ENCODE assay signal across 8 cellular contexts in the genomic region with DNA sequence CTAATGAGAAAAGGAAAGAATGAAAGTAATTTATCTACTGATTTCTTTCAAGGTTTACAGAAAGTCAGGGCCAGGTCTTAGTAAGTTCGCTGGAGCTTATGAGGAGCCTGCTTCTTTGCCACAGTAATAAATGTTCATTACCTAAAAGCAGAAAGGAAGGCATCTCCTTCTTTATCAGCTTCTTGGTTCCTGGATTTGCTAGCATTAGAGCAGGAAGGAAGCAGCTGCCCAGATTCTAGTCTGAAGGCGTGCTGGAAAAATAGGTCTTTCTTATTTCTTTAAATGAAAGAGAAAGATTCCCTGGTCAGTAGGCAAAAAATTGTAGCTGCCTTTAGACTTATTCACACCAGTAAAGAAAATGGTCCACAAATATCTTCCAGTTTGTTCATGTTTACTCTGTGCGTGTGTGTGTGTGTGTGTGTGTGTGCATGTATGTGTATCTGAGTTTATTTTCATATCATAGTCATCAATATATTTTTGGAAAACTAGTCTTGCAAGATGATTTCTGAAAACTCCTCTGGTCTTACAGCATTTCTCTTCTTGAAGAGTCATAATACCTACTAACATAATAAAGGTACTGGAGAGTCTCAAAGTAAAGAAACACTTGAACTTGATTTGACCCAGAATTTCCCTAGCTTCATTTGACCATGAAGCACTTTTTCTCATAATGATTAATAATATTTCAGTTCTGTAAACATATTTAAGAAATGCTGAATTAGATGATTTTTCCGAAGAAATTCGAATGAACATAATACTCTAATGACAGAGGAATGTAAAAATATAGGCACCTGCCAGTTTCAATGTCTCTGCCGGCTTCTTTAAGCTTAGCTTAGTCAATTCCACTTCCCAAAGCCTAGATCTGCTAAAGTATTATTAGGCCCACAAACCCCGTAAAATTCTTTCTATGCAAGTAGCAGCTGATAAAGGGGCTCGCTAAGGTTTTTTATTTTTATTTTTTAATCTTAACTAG.
A peak's percentile ranks its signal among the peaks of the same experiment; 100 is the strongest.
DNase-seq lines count a peak whose midpoint lies in the region; ATAC-seq and TF ChIP-seq lines count a peak whose summit lies in the region.

No MANE protein-coding gene starts in this region.

- intact Hi-C loops in CD4-positive, alpha-beta T cell (cut with DNase I, micrococcal nuclease), result loop anchor here in 1 of 2 experiments (10.0 kb wide), 1 partner anchor 65 kb away; no protein-coding TSS in a partner anchor
- intact Hi-C loops in right lobe of liver (cut with DNase I), result no loop called here

- peaks cover 24% of the 10 kb centered on the region for H3K4me1 ChIP-seq in RWPE2 (ENCODE audit: insufficient read depth, poor library complexity, severe bottlenecking)
- H3K4me1 ChIP-seq in right lobe of liver, result peaks cover 0 to 49% (median 14%) of the 10 kb centered on the region in 4 donors

- H3K27me3 ChIP-seq in CD4-positive, alpha-beta T cell (ENCODE audit: control insufficient read depth, insufficient read depth, low read length), result no peaks in the 10 kb centered on the region
- H3K27me3 ChIP-seq in RWPE2 (ENCODE audit: insufficient read depth, poor library complexity, severe bottlenecking) (no peaks in the 10 kb centered on the region), right lobe of liver (no peaks in the 10 kb centered on the region)

- TF ChIP-seq POLR2A in right lobe of liver (IDR thresholded peaks at IDR 0.05), result no peak

- H3K36me3 ChIP-seq in RWPE2 (ENCODE audit: low read depth) (no peaks in the 10 kb centered on the region), right lobe of liver (no peaks in the 10 kb centered on the region)

- 32% methylated on average over 8 of the region's 8 CpGs for WGBS in right lobe of liver (ENCODE audit: insufficient coverage, low coverage, low lambda C conversion rate, missing lambda C conversion rate)

- POLR2A ChIA-PET in CD4-positive, alpha-beta T cell (lab: Charles Lee), result interaction anchor here (0.7 to 1.7 kb wide), 4 partner anchors 20 to 455 kb away, joined by 3 to 13 read pairs (median 3); a partner anchor contains a TSS

- H3K27ac Mint-ChIP-seq in CD4-positive, alpha-beta T cell, result no peak overlapping the region

- CTCF ChIA-PET in CD4-positive, alpha-beta T cell (lab: Charles Lee), result interaction anchor here (0.8 kb wide), 1 partner anchor 10 kb away, joined by 3 read pairs; no protein-coding TSS in a partner anchor

- H3K9me3 Mint-ChIP-seq in CD4-positive, alpha-beta T cell, result no peaks in the 10 kb centered on the region

- H3K27ac ChIP-seq in CD4-positive, alpha-beta T cell (ENCODE audit: low read depth, low read length), result peak overlapping the region; percentile 5
- H3K27ac ChIP-seq in RWPE2 (ENCODE audit: poor library complexity, severe bottlenecking) (peak overlapping the region; percentile 54), right lobe of liver (peak overlapping the region; percentile 25 to 68 (median 66))

- H3K4me3 Mint-ChIP-seq in CD4-positive, alpha-beta T cell, result peak overlapping the region; percentile 40

- no peaks in the 10 kb centered on the region for H3K36me3 Mint-ChIP-seq in CD4-positive, alpha-beta T cell (ENCODE audit: low read depth)

- H3K4me1 Mint-ChIP-seq in CD4-positive, alpha-beta T cell (ENCODE audit: low read depth), result no peaks in the 10 kb centered on the region

- no peak for DNase-seq in CD4-positive, alpha-beta T cell
- no peak for DNase-seq in RWPE2 (ENCODE audit: low spot score)
- DNase-seq in right lobe of liver, result no peak
- no peak for DNase-seq in amniotic stem cell (lab: John Stamatoyannopoulos, UW)
- no peak for DNase-seq in NCI-H446 (lab: John Stamatoyannopoulos, UW)
- no peak for DNase-seq in iPS-NIHi7 (ENCODE audit: extremely low spot score)
- DNase-seq in activated CD4-positive, alpha-beta T cell treated with anti-CD3 and anti-CD28 coated beads for 4 hours, result no peak

- H3K27me3 Mint-ChIP-seq in CD4-positive, alpha-beta T cell, result no peaks in the 10 kb centered on the region

- TF ChIP-seq CTCF in CD4-positive, alpha-beta T cell (IDR thresholded peaks at IDR 0.05), result no peak
- no peak for TF ChIP-seq CTCF in RWPE2 (IDR thresholded peaks at IDR 0.05; ENCODE audit: poor library complexity, severe bottlenecking)
- no peak for TF ChIP-seq CTCF in right lobe of liver (IDR thresholded peaks at IDR 0.05)

- no peaks in the 10 kb centered on the region for H3K9me3 ChIP-seq in CD4-positive, alpha-beta T cell (ENCODE audit: control insufficient read depth, low read length)
- H3K9me3 ChIP-seq in RWPE2 (ENCODE audit: severe bottlenecking) (no peaks in the 10 kb centered on the region), right lobe of liver (no peaks in the 10 kb centered on the region)

- H3K4me3 ChIP-seq in RWPE2 (ENCODE audit: severe bottlenecking) (no peak overlapping the region), right lobe of liver (no peak overlapping the region)

- peak; percentile 26 for ATAC-seq in CD4-positive, alpha-beta T cell (ENCODE audit: poor library complexity)
- ATAC-seq in GM21423 (IDR thresholded peaks at IDR 0.05; ENCODE audit: unreplicated experiment), result peak; percentile 50
- ATAC-seq in RWPE2 (ENCODE audit: low read depth), result peak; percentile 13; the same call in 1 of the 3 replicates
- no peak for ATAC-seq in right lobe of liver

Comparison
In these comparisons a context has a peak if more than half of its experiments do, and no peak if none do; other contexts are left out.
1. ATAC-seq: peak in CD4-positive, alpha-beta T cell (single experiment), GM21423 (single experiment) and RWPE2 (single experiment); none in right lobe of liver (0 of 4).
2. H3K27ac ChIP-seq: peak in every context shown above with its lines; median percentile 66 in right lobe of liver; 54 in RWPE2; 5 in CD4-positive, alpha-beta T cell.